ENCODE assay signal across 13 cellular contexts in genomic region chr11:62014158-62014476, GRCh38. TPM values are rescaled to one million over a fixed set of nuclear protein-coding genes. Genes with fewer than 3 reads are reported as not detected.
A peak's percentile ranks its signal among the peaks of the same experiment; 100 is the strongest.
DNase-seq lines count a peak whose midpoint lies in the region; ATAC-seq and TF ChIP-seq lines count a peak whose summit lies in the region.
"Had no signal": no experiment of that assay in that cellular context is flagged by ENCODE, and none has a peak within 500 bp of the region (broad histone marks: within the 10 kb centered on the region; RNA-seq: fewer than 3 reads in every experiment).

No MANE protein-coding gene starts in this region.

- H3K9me3 ChIP-seq in CD4-positive, alpha-beta memory T cell (ENCODE audit: control insufficient read depth in 1 of 2, low read length in 2 of 2): no peaks in the 10 kb centered on the region
- H3K9me3 ChIP-seq in PC-9 (ENCODE audit: insufficient read depth, low read depth) (no peaks in the 10 kb centered on the region; the same call in 1 of the 2 replicates), T-helper 17 cell (ENCODE audit: control insufficient read depth, low read length, poor library complexity, severe bottlenecking) (no peaks in the 10 kb centered on the region)
- H3K9me3 ChIP-seq: BE2C, Caco-2 had no signal

- no peak overlapping the region for H3K27ac ChIP-seq in CD4-positive, alpha-beta memory T cell (ENCODE audit: low read depth, low read length)
- H3K27ac ChIP-seq in PC-9: peak overlapping the region; percentile 72

- no peak overlapping the region for H2AFZ ChIP-seq in PC-9

- peaks cover 0 to 4% of the 10 kb centered on the region in 2 donors for H3K27me3 Mint-ChIP-seq in CD4-positive, alpha-beta memory T cell
- H3K27me3 Mint-ChIP-seq in T-helper 17 cell: no peaks in the 10 kb centered on the region
- no peaks in the 10 kb centered on the region for H3K27me3 Mint-ChIP-seq in dendritic cell treated with granulocyte-macrophage colony-stimulating factor and Interleukin-4, amounts not matched to agents 40 ng/mL and 50 ng/mL, for 4 days
- H3K27me3 Mint-ChIP-seq: CD4-positive, CD25-positive, alpha-beta regulatory T cell had no signal

- no peak for ATAC-seq in T-helper 17 cell
- no peak for ATAC-seq in GM19023 (IDR thresholded peaks at IDR 0.05; ENCODE audit: unreplicated experiment)

- no peak for DNase-seq in CD4-positive, alpha-beta memory T cell
- no peak for DNase-seq in PC-9
- no peak for DNase-seq in T-helper 17 cell
- no peak for DNase-seq in GF-D8 (lab: John Stamatoyannopoulos, UW)
- DNase-seq in kidney glomerular epithelial cell (lab: John Stamatoyannopoulos, UW): no peak
- no peak for DNase-seq in OCI-M1 (lab: John Stamatoyannopoulos, UW)
- DNase-seq: ACHN; BE2C; Caco-2; CD4-positive, CD25-positive, alpha-beta regulatory T cell; H9 had no signal

- no TSS peak for BruUV-seq in PC-9 (replicated peaks; lab: Mats Ljungman, UMichigan)

- no peaks in the 10 kb centered on the region for H3K27me3 ChIP-seq in CD4-positive, alpha-beta memory T cell (ENCODE audit: insufficient read depth, low read length)
- no peaks in the 10 kb centered on the region for H3K27me3 ChIP-seq in PC-9 (ENCODE audit: insufficient read depth, low read depth)
- H3K27me3 ChIP-seq: BE2C had no signal

- H3K4me1 ChIP-seq in CD4-positive, alpha-beta memory T cell (ENCODE audit: insufficient read depth, low read length): no peaks in the 10 kb centered on the region
- peaks cover 46% of the 10 kb centered on the region for H3K4me1 ChIP-seq in PC-9 (replicated peaks; ENCODE audit: insufficient read depth)
- H3K4me1 ChIP-seq: BE2C had no signal

- H3K36me3 Mint-ChIP-seq in CD4-positive, alpha-beta memory T cell: no peaks in the 10 kb centered on the region
- H3K36me3 Mint-ChIP-seq in T-helper 17 cell (ENCODE audit: low read depth): no peaks in the 10 kb centered on the region
- no peaks in the 10 kb centered on the region for H3K36me3 Mint-ChIP-seq in dendritic cell treated with granulocyte-macrophage colony-stimulating factor and Interleukin-4, amounts not matched to agents 40 ng/mL and 50 ng/mL, for 4 days (ENCODE audit: low read depth)
- H3K36me3 Mint-ChIP-seq: CD4-positive, CD25-positive, alpha-beta regulatory T cell had no signal

- peaks cover 41% of the 10 kb centered on the region for H3F3A ChIP-seq in PC-9 (ENCODE audit: insufficient read depth, low read depth)

- POLR2A ChIA-PET in CD4-positive, alpha-beta memory T cell (lab: Charles Lee; ENCODE audit: partially characterized antibody): no interaction called here
- POLR2A ChIA-PET in PC-9 (lab: Charles Lee; ENCODE audit: unreplicated experiment): interaction anchor here (0.5 to 2.0 kb wide), 7 partner anchors 9 to 45 kb away, joined by 3 to 42 read pairs (median 5); no protein-coding TSS in a partner anchor

- intact Hi-C loops in CD4-positive, alpha-beta memory T cell (cut with micrococcal nuclease): no loop called here
- intact Hi-C loops in PC-9 (cut with micrococcal nuclease; ENCODE audit: unreplicated experiment): no loop called here
- intact Hi-C loops in dendritic cell treated with granulocyte-macrophage colony-stimulating factor and Interleukin-4, amounts not matched to agents 40 ng/mL and 50 ng/mL, for 4 days (cut with micrococcal nuclease): no loop called here

- no peaks in the 10 kb centered on the region for H3K79me2 ChIP-seq in PC-9 (ENCODE audit: low read depth)

- H3K4me3 ChIP-seq in CD4-positive, alpha-beta memory T cell (ENCODE audit: low read length in 2 of 2): no peak overlapping the region
- no peak overlapping the region for H3K4me3 ChIP-seq in PC-9

- no peaks in the 10 kb centered on the region for H4K20me1 ChIP-seq in PC-9 (ENCODE audit: insufficient read depth)

- no peak for TF ChIP-seq CTCF in PC-9 (conservative IDR thresholded peaks at IDR 0.05)

- CTCF ChIA-PET in CD4-positive, alpha-beta memory T cell (lab: Charles Lee; ENCODE audit: partially characterized antibody): no interaction called here
- CTCF ChIA-PET in PC-9 (lab: Charles Lee): interaction anchor here (0.5 kb wide), 1 partner anchor 98 kb away, joined by 4 read pairs; no protein-coding TSS in a partner anchor

- peaks cover 0 to under 1% (median 0%) of the 10 kb centered on the region in 4 donors for H3K4me1 Mint-ChIP-seq in CD4-positive, alpha-beta memory T cell
- H3K4me1 Mint-ChIP-seq in T-helper 17 cell: no peaks in the 10 kb centered on the region
- peaks cover 55% of the 10 kb centered on the region for H3K4me1 Mint-ChIP-seq in dendritic cell treated with granulocyte-macrophage colony-stimulating factor and Interleukin-4, amounts not matched to agents 40 ng/mL and 50 ng/mL, for 4 days (ENCODE audit: low read depth)

- H3K27ac Mint-ChIP-seq in CD4-positive, alpha-beta memory T cell: peak overlapping the region in 4 of 7 donors; percentile 19 to 65 (median 22)
- peak overlapping the region; percentile 62 for H3K27ac Mint-ChIP-seq in T-helper 17 cell
- peak overlapping the region; percentile 43 for H3K27ac Mint-ChIP-seq in dendritic cell treated with granulocyte-macrophage colony-stimulating factor and Interleukin-4, amounts not matched to agents 40 ng/mL and 50 ng/mL, for 4 days
- H3K27ac Mint-ChIP-seq: CD4-positive, CD25-positive, alpha-beta regulatory T cell; H9 had no signal

- H3K36me3 ChIP-seq in CD4-positive, alpha-beta memory T cell (ENCODE audit: insufficient read depth, low read length): no peaks in the 10 kb centered on the region
- no peaks in the 10 kb centered on the region for H3K36me3 ChIP-seq in PC-9 (ENCODE audit: low read depth)
- H3K36me3 ChIP-seq: BE2C had no signal

- H3K9me2 ChIP-seq in PC-9 (ENCODE audit: insufficient read depth): no peaks in the 10 kb centered on the region

- H3K4me2 ChIP-seq in PC-9: peak overlapping the region; percentile 78

- peaks cover 0 to 1% (median 0%) of the 10 kb centered on the region in 8 donors for H3K9me3 Mint-ChIP-seq in CD4-positive, alpha-beta memory T cell
- no peaks in the 10 kb centered on the region for H3K9me3 Mint-ChIP-seq in dendritic cell treated with granulocyte-macrophage colony-stimulating factor and Interleukin-4, amounts not matched to agents 40 ng/mL and 50 ng/mL, for 4 days

- no peak overlapping the region for H3K4me3 Mint-ChIP-seq in CD4-positive, alpha-beta memory T cell
- no peak overlapping the region for H3K4me3 Mint-ChIP-seq in T-helper 17 cell
- H3K4me3 Mint-ChIP-seq in dendritic cell treated with granulocyte-macrophage colony-stimulating factor and Interleukin-4, amounts not matched to agents 40 ng/mL and 50 ng/mL, for 4 days: no peak overlapping the region
- H3K4me3 Mint-ChIP-seq: CD4-positive, CD25-positive, alpha-beta regulatory T cell; H9 had no signal

RNA-seq across cellular contexts. Expression of gene FTH1, which starts 46.7 kb away (rescaled TPM):
- total RNA-seq in CD4-positive, alpha-beta memory T cell: 100 to 1,000 TPM; 695 to 763 TPM
- polyA plus RNA-seq in CD4-positive, alpha-beta memory T cell: 1,000 to 10,000 TPM; 3,123 to 3,378 TPM
- total RNA-seq in PC-9 (2021) (6,804 and 8,986 TPM in 2 replicates), T-helper 17 cell (1,000 to 10,000 TPM; 1,744 to 2,260 TPM)
